8 cellular contexts compared by ENCODE assay signal in genomic region chr20:1802385-1803215, GRCh38.
DNase-seq lines count a peak whose midpoint lies in the region; ATAC-seq, FAIRE-seq and TF ChIP-seq lines count a peak whose summit lies in the region.

No MANE protein-coding gene starts in this region.

- H3K36me3 ChIP-seq in gastroesophageal sphincter = no peaks in the 10 kb centered on the region

- H3K4me3 ChIP-seq in AG04450 (ENCODE audit: low read depth, low read length) (peak overlapping the region; percentile 58), gastroesophageal sphincter (peak overlapping the region; percentile 29 to 62)

- H3K9me3 ChIP-seq in AG04450 (ENCODE audit: control insufficient read depth, insufficient read depth, low read length) (no peaks in the 10 kb centered on the region), gastroesophageal sphincter (no peaks in the 10 kb centered on the region)

- peaks cover 16% of the 10 kb centered on the region for H3K4me1 Mint-ChIP-seq in neural crest cell

- H3K36me3 Mint-ChIP-seq in neural crest cell (ENCODE audit: low read depth) = no peaks in the 10 kb centered on the region

- no peak overlapping the region for H3K27ac ChIP-seq in AG04450 (ENCODE audit: low read depth, low read length)
- peak overlapping the region in 3 of 4 donors; percentile 56 to 80 (median 66) for H3K27ac ChIP-seq in gastroesophageal sphincter

- H3K27me3 ChIP-seq in AG04450 (ENCODE audit: control insufficient read depth, insufficient read depth, low read length) (no peaks in the 10 kb centered on the region), gastroesophageal sphincter (no peaks in the 10 kb centered on the region)

- CTCF ChIA-PET in AG04450 (lab: Charles Lee) = interaction anchor here (0.6 to 10.5 kb wide), 19 partner anchors 10 to 370 kb away, joined by 3 to 116 read pairs (median 4); no protein-coding TSS in a partner anchor

- peak; percentile 52 for ATAC-seq in gastroesophageal sphincter
- no peak for ATAC-seq in GM18517 (IDR thresholded peaks at IDR 0.05; ENCODE audit: unreplicated experiment)

- TF ChIP-seq EP300 in gastroesophageal sphincter (IDR thresholded peaks at IDR 0.05) = no peak

- H3K4me3 Mint-ChIP-seq in neural crest cell = peak overlapping the region; percentile 89

- peaks cover 18% of the 10 kb centered on the region for H3K27me3 Mint-ChIP-seq in neural crest cell (ENCODE audit: low read depth)

- TF ChIP-seq CTCF in AG04450 (IDR thresholded peaks at IDR 0.05; ENCODE audit: low read depth, low read length) (peak; percentile 61), gastroesophageal sphincter (IDR thresholded peaks at IDR 0.05) (peak in 3 of 4 experiments; percentile 64 to 83 (median 74)), neural crest cell (conservative IDR thresholded peaks at IDR 0.05) (peak; percentile 67)

- POLR2A ChIA-PET in AG04450 (lab: Yijun Ruan, JAX) = interaction anchor here (1.6 kb wide), 1 partner anchor 26 kb away, joined by 5 read pairs; no protein-coding TSS in a partner anchor

- TF ChIP-seq POLR2A in GM12892 (IDR thresholded peaks at IDR 0.05; ENCODE audit: low read depth, low read length) (no peak), gastroesophageal sphincter (IDR thresholded peaks at IDR 0.05) (no peak)

- H3K4me1 ChIP-seq in gastroesophageal sphincter = peaks cover 0 to 29% (median 21%) of the 10 kb centered on the region in 3 donors

- WGBS in gastroesophageal sphincter (ENCODE audit: low coverage in 1 of 2), 2 donors = 1 to 4% methylated on average over 24 of the region's 42 CpGs

- peak; percentile 94 for FAIRE-seq in GM12892 (lab: Jason Lieb, UNC)

- no peak overlapping the region for H3K27ac Mint-ChIP-seq in neural crest cell (ENCODE audit: unreplicated experiment)

- no peak for DNase-seq in AG04450 (ENCODE audit: low read depth, low spot score)
- peak; percentile 53 for DNase-seq in GM12892 (ENCODE audit: insufficient read length)
- DNase-seq in NCI-H2227 (lab: John Stamatoyannopoulos, UW; ENCODE audit: unreplicated experiment) = peak; percentile 84
- DNase-seq in activated T-cell treated with anti-CD3 and anti-CD28 coated beads, Interleukin-2, amount 50 U/mL, for 48 hours = peak; percentile 54 to 66
- peak; percentile 64 for DNase-seq in neural crest cell (ENCODE audit: low read depth, low spot score)
- DNase-seq in ureter (ENCODE audit: low spot score) = peak; percentile 63

- no peaks in the 10 kb centered on the region for H3K9me3 Mint-ChIP-seq in neural crest cell
